Comparison of ENCODE assay signal across 1 cellular context in the genomic region with DNA sequence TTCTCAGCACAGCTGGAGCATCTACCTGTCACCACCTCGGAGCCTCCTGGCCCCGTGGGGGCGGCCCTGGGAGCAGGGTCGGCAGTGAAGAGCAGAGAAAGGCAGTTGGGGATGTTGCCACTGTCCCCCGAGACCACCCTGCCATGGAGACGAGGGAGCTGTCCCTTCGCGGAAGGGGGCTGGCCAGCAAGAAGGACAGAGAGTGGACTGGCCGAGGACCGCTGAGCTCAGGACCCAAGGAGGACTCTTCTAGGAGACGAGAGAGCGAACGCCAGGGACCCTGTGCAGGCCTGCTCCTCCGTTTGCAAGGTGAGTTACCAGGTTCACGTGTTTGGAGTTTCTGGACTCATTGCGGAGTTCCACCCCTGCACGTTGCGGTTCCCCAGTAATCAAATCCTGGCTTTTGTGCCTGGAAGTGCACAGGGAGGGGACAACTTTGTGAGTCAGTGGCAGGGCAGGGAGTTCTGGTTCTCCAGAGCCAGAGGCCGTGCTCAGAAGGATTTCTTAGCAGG.
TF ChIP-seq lines count a peak whose summit lies in the region.

No MANE protein-coding gene starts in this region.

TF ChIP-seq in IMR-90, 13 proteins besides CTCF, POLR2A, EP300 and RAD21 (continued from another document):
- TF ChIP-seq RCOR1 (IDR thresholded peaks at IDR 0.05; ENCODE audit: insufficient replicate concordance, low read length) (no peak), BHLHE40 (IDR thresholded peaks at IDR 0.05; ENCODE audit: low read depth, low read length) (no peak)
- TF ChIP-seq, protein P1, sequence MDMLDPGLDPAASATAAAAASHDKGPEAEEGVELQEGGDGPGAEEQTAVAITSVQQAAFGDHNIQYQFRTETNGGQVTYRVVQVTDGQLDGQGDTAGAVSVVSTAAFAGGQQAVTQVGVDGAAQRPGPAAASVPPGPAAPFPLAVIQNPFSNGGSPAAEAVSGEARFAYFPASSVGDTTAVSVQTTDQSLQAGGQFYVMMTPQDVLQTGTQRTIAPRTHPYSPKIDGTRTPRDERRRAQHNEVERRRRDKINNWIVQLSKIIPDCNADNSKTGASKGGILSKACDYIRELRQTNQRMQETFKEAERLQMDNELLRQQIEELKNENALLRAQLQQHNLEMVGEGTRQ (IDR thresholded peaks at IDR 0.05; ENCODE audit: low read depth, low read length): no peak
TF ChIP-seq in IMR-90: peak in this region for 0.
